In genomic region chr14:23306412-23307145, GRCh38 we compare ENCODE assay signal across 8 cellular contexts. TPM values are rescaled to one million over a fixed set of nuclear protein-coding genes. Genes with fewer than 3 reads are reported as not detected.
A peak's percentile ranks its signal among the peaks of the same experiment; 100 is the strongest.
DNase-seq lines count a peak whose midpoint lies in the region; ATAC-seq lines count a peak whose summit lies in the region.

Gene BCL2L2 (plus strand): TSS chr14:23306833. CDS start chr14:23307768, 935 bp downstream.

- peak within 1 kb of the TSS; percentile 79 for H3K4me3 ChIP-seq in iPS-18a (ENCODE audit: low read length)

- DNase-seq in NCI-H2081 (lab: John Stamatoyannopoulos, UW) (peak; percentile 88), NCI-H2081 treated with DMSO at 0.1 percent for 48 hours (lab: John Stamatoyannopoulos, UW) (no peak), HUDEP-2 (lab: John Stamatoyannopoulos, UW; ENCODE audit: unreplicated experiment in 76 of 76) (peak in 63 of 76 experiments; percentile 14 to 80 (median 61)), NOMO-1 treated with DMSO at 0.1 percent for 48 hours (lab: John Stamatoyannopoulos, UW; ENCODE audit: unreplicated experiment) (peak; percentile 73), T47D (ENCODE audit: low read depth in 1 of 2, low spot score in 1 of 2) (peak; percentile 21 to 89), sciatic nerve (ENCODE audit: low spot score) (peak; percentile 95)

- H3K36me3 ChIP-seq in iPS-18a (ENCODE audit: control insufficient read depth, low read depth, low read length) = peaks cover 4% of the 10 kb centered on the region

- H3K27me3 ChIP-seq in iPS-18a (ENCODE audit: control insufficient read depth, insufficient read depth, low read length) = peaks cover 15% of the 10 kb centered on the region

- peak within 1 kb of the TSS; percentile 64 for H3K9ac ChIP-seq in iPS-18a (ENCODE audit: low read length)

- H3K27ac ChIP-seq in iPS-18a (ENCODE audit: low read length) = peak within 1 kb of the TSS; percentile 3

- peaks cover 11% of the 10 kb centered on the region for H3K4me1 ChIP-seq in iPS-18a (ENCODE audit: control insufficient read depth, low read depth, low read length)

- ATAC-seq in sciatic nerve (peak; percentile 91), GM21717 (IDR thresholded peaks at IDR 0.05; ENCODE audit: unreplicated experiment) (no peak)

- in situ Hi-C loops in T47D (cut with HindIII; ENCODE audit: low pct_unique_long_range_greater_than_20kb, low sequenced_read_pairs) = no loop called here

- H3K9me3 ChIP-seq in iPS-18a (ENCODE audit: control insufficient read depth, low read depth, low read length) = no peaks in the 10 kb centered on the region

- intact Hi-C loops in sciatic nerve (cut with DNase I) = no loop called here

RNA-seq across cellular contexts. Expression of gene BCL2L2, which starts in this region (rescaled TPM):
- total RNA-seq in sciatic nerve = 56.5 TPM
